Comparison of ENCODE assay signal across 11 cellular contexts in the genomic region with DNA sequence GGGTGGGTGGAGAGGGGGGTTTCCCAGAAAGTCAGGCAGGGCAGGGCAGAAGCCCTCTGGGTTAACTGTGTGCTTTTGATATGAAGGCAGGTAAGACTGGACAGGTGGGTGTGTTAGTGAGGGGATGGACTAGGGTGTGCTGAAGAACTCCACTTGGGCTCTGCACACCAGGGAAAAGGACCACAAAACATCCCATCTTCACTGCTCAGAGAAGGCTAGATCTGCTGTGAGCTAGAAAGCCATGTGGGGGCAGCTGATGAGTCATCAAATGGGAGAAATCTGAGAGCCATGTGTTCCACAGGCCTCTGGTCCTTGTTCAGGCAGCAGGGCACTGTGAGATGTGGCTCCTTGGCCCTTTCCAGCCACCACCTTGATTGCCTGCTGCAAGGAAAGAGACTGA. TPM values are rescaled to one million over a fixed set of nuclear protein-coding genes. Genes with fewer than 3 reads are reported as not detected.
"Had no signal": no experiment of that assay in that cellular context is flagged by ENCODE, and none has a peak within 500 bp of the region (broad histone marks: within the 10 kb centered on the region; RNA-seq: fewer than 3 reads in every experiment).

No MANE protein-coding gene starts in this region.

RNA-seq across cellular contexts. Expression of a gene that starts 51.8 kb away (rescaled TPM):
- total RNA-seq: activated naive CD4-positive, alpha-beta T cell treated with anti-CD3 and anti-CD28 coated beads for 36 hours; activated naive CD4-positive, alpha-beta T cell treated with anti-CD3 and anti-CD28 coated beads, Interleukin-2, amount 50 U/mL, for 72 hours; activated naive CD8-positive, alpha-beta T cell treated with anti-CD3 and anti-CD28 coated beads for 36 hours; activated naive CD8-positive, alpha-beta T cell treated with anti-CD3 and anti-CD28 coated beads, Interleukin-2, amount 10 ng/mL, durations not matched to agents 7 days and 5 days; activated T-cell treated with anti-CD3 and anti-CD28 coated beads, Interleukin-2, amount 50 U/mL, for 72 hours; activated T-helper 17 cell treated with anti-CD3 and anti-CD28 coated beads, Interleukin-2, amount 50 U/mL, for 72 hours; activated T-helper 2 cell treated with anti-CD3 and anti-CD28 coated beads, Interferon-gamma antibody, Interleukin-2, Interleukin-4, amounts not matched to agents 10 μg/mL and 5 μg/mL and 100 μg/mL, durations not matched to agents 14 hours and 24 hours and 36 hours; ascending aorta; body of pancreas; bronchial epithelial cell; cerebellum had no signal
